In genomic region chr17:21349369-21350050, GRCh38 we compare ENCODE assay signal across 8 cellular contexts. TPM values are rescaled to one million over a fixed set of nuclear protein-coding genes. Genes with fewer than 3 reads are reported as not detected.
DNase-seq lines count a peak whose midpoint lies in the region; ATAC-seq, FAIRE-seq and TF ChIP-seq lines count a peak whose summit lies in the region.
"Not testable (repeated sequence)": the region's sequence is repeated elsewhere in the genome, so short reads cannot be mapped to it uniquely, and the experiment has no call there.

No MANE protein-coding gene starts in this region.

- H3K4me2 ChIP-seq in A549; SU-DHL-6 (ENCODE audit: low read depth, low read length, poor library complexity, severe bottlenecking): not testable (repeated sequence)

- intact Hi-C loops in lower lobe of right lung (cut with DNase I); posterior vena cava (cut with DNase I); aorta (cut with DNase I): not testable (repeated sequence)

- POLR2A ChIA-PET in A549 (lab: Yijun Ruan, JAX): not testable (repeated sequence)

- H3K4me1 ChIP-seq in A549; lower lobe of right lung; aorta (ENCODE audit: control insufficient read depth in 1 of 2, insufficient read depth in 2 of 2, low read length in 2 of 2): not testable (repeated sequence)

- not testable (repeated sequence) for TF ChIP-seq POLR2A in A549 (IDR thresholded peaks at IDR 0.05; ENCODE audit: low read length)

- FAIRE-seq in A549 (lab: Jason Lieb, UNC) (peak; percentile 92), HTR-8/SVneo (lab: Jason Lieb, UNC) (peak; percentile 100), bronchial epithelial cell (lab: Jason Lieb, UNC) (peak; percentile 100)

- not testable (repeated sequence) for H3K27me3 ChIP-seq in SU-DHL-6 (ENCODE audit: low read length); bronchial epithelial cell (ENCODE audit: control insufficient read depth, insufficient read depth, low read length); lower lobe of right lung (ENCODE audit: low read depth); aorta (ENCODE audit: control insufficient read depth in 1 of 2, insufficient read depth in 2 of 2, low read length in 1 of 2)

- H3K9ac ChIP-seq in SU-DHL-6 (ENCODE audit: low read length): not testable (repeated sequence)

- H2AFZ ChIP-seq in SU-DHL-6 (ENCODE audit: low read depth, low read length, severe bottlenecking): not testable (repeated sequence)

- CTCF ChIA-PET in A549 (lab: Yijun Ruan, JAX): not testable (repeated sequence)

- TF ChIP-seq EP300 in A549 (IDR thresholded peaks at IDR 0.05): not testable (repeated sequence)

- not testable (repeated sequence) for H3K27ac ChIP-seq in A549; lower lobe of right lung; aorta (ENCODE audit: low read depth in 1 of 2, low read length in 2 of 2)
- H3K27ac ChIP-seq in SU-DHL-6 (ENCODE audit: low read depth, low read length): peak overlapping the region; percentile 72

- not testable (repeated sequence) for H4K20me1 ChIP-seq in SU-DHL-6 (ENCODE audit: low read depth, low read length)

- ATAC-seq in A549: 0 out of 6 replicates have a peak, but pooled peaks of 1 of the 2 experiments have one; percentile 10
- not testable (repeated sequence) for ATAC-seq in lower lobe of right lung; aorta (ENCODE audit: low FRiP score)

- TF ChIP-seq CTCF in A549 (IDR thresholded peaks at IDR 0.05); SU-DHL-6 (IDR thresholded peaks at IDR 0.05; ENCODE audit: insufficient read depth, low read length, poor library complexity, severe bottlenecking); bronchial epithelial cell (IDR thresholded peaks at IDR 0.05; ENCODE audit: insufficient read depth, low read length, severe bottlenecking); fibroblast of the aortic adventitia (IDR thresholded peaks at IDR 0.05; ENCODE audit: insufficient read depth, low read length); lower lobe of right lung (IDR thresholded peaks at IDR 0.05): not testable (repeated sequence)

- not testable (repeated sequence) for H3K36me3 ChIP-seq in SU-DHL-6 (ENCODE audit: low read length); bronchial epithelial cell (ENCODE audit: control insufficient read depth, insufficient read depth, low read length); lower lobe of right lung; aorta (ENCODE audit: control insufficient read depth in 1 of 2, insufficient read depth in 2 of 2, low read length in 1 of 2)

- TF ChIP-seq RAD21 in A549 (conservative IDR thresholded peaks at IDR 0.05 in 1 of 2, IDR thresholded peaks at IDR 0.05 in 1 of 2): not testable (repeated sequence)

- not testable (repeated sequence) for H3K9me2 ChIP-seq in SU-DHL-6 (replicated peaks; ENCODE audit: insufficient read depth, low read length)

- H3K79me2 ChIP-seq in SU-DHL-6 (ENCODE audit: insufficient read depth, low read length): not testable (repeated sequence)

- not testable (repeated sequence) for H3K9me3 ChIP-seq in A549; SU-DHL-6 (ENCODE audit: insufficient read depth, low read length); lower lobe of right lung; aorta (ENCODE audit: control insufficient read depth, low read length)

- 53% methylated on average over 6 of the region's 6 CpGs for WGBS in A549 (ENCODE audit: missing lambda C conversion rate)
- 80 to 83% methylated on average over 5 of the region's 6 CpGs for WGBS in aorta, 2 donors

- not testable (repeated sequence) for H3F3A ChIP-seq in SU-DHL-6 (ENCODE audit: insufficient read depth)

- not testable (repeated sequence) for DNase-seq in A549 (ENCODE audit: low read depth in 1 of 2, low spot score in 1 of 2); HTR-8/SVneo (ENCODE audit: insufficient read length, low spot score); bronchial epithelial cell (ENCODE audit: low read depth)
- DNase-seq in fibroblast of the aortic adventitia (ENCODE audit: low read depth) (peak; percentile 15), lower lobe of right lung (peak; percentile 37), posterior vena cava (ENCODE audit: low spot score) (peak; percentile 29), aorta (peak; percentile 17 to 23)

- H3K4me3 ChIP-seq in A549; SU-DHL-6 (ENCODE audit: insufficient read depth, low read length, poor library complexity, severe bottlenecking); bronchial epithelial cell (ENCODE audit: low read depth, low read length); fibroblast of the aortic adventitia (ENCODE audit: low read depth, low read length); lower lobe of right lung; aorta (ENCODE audit: low read length in 2 of 2): not testable (repeated sequence)

RNA-seq across cellular contexts. Expression of gene KCNJ12, which starts 26.6 kb away (rescaled TPM):
- polyA plus RNA-seq in A549 (2011; rRNA removed) (0.34 and 0.38 TPM in 2 replicates), A549 (2017; fragmentation: RNase III; extraction: RNeasy Plus Mini Kit Qiagen cat#74134 plus additional on column Dnase treatment) (0.44 to 0.54 TPM (median 0.46 TPM) in 3 replicates), aorta (under 1 TPM in 1 of 2 donors, not detected in 1; 0.13 TPM)
- 0.82 and 1.0 TPM in 2 replicates for polyA plus RNA-seq in A549 (2012; cell fraction: cytosol; rRNA removed)
- polyA plus RNA-seq in A549 (2012; cell fraction: nucleus; rRNA removed): 1.5 and 1.7 TPM in 2 replicates
- 0.37 and 0.44 TPM in 2 replicates for polyA minus RNA-seq in A549 (2011; rRNA and poly(A)+ RNA removed)
- total RNA-seq in bronchial epithelial cell (under 0.01 and 0.13 TPM in 2 replicates), fibroblast of the aortic adventitia (ENCODE audit: low replicate concordance) (1.7 and 2.7 TPM in 2 replicates), lower lobe of right lung (1.9 TPM), posterior vena cava (1 to 10 TPM; 6.8 to 6.9 TPM), aorta (1 to 10 TPM; 2.9 to 4.0 TPM)
